Comparison of ENCODE assay signal across 8 cellular contexts in the genomic region with DNA sequence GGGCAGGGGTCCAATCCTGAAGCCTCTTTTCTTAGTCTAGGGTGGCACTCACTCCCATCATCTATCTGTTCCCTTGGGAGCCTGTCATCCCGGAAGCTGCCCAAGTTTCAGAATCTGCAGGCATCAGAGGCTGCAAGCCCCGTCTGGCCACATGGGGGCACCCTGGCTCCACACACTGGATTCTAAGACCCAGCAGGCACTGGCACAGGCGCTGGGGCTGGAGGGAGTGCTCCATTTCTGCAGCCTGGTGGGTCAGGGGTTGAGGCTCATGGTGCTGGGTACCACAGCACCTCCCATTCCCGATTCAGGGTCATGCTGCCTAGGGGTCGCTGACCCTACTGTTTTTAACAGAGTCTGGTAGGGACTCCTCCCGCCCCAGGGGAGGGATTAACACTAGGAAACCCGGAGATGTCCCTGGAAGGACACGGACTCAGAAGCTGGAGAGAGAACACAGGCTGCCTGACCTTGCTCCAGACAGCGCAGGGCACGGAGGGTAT.
DNase-seq lines count a peak whose midpoint lies in the region; ATAC-seq and TF ChIP-seq lines count a peak whose summit lies in the region.

No MANE protein-coding gene starts in this region.

- no peak overlapping the region for H3K4me3 ChIP-seq in H7 (ENCODE audit: insufficient read depth, low read depth, low read length)
- no peak overlapping the region for H3K4me3 ChIP-seq in endodermal cell (ENCODE audit: low read length)

- peak; percentile 98 for TF ChIP-seq CTCF in endodermal cell (conservative IDR thresholded peaks at IDR 0.05)

- H3K36me3 ChIP-seq in H7 (replicated peaks; ENCODE audit: control insufficient read depth, insufficient read depth, low read length) = no peaks in the 10 kb centered on the region; the same call in 1 of the 2 replicates
- no peaks in the 10 kb centered on the region for H3K36me3 ChIP-seq in endodermal cell (ENCODE audit: control insufficient read depth, insufficient read depth, low read length)

- H3K36me3 Mint-ChIP-seq in endodermal cell (ENCODE audit: low read depth) = no peaks in the 10 kb centered on the region
- no peaks in the 10 kb centered on the region for H3K36me3 Mint-ChIP-seq in memory B cell

- H3K4me1 ChIP-seq in endodermal cell (ENCODE audit: control insufficient read depth, insufficient read depth, low read length) = peaks cover 7% of the 10 kb centered on the region

- peak; percentile 37 for ATAC-seq in memory B cell (ENCODE audit: low read depth)
- ATAC-seq in GM18520 (IDR thresholded peaks at IDR 0.05; ENCODE audit: unreplicated experiment) = no peak

- no peak overlapping the region for H3K27ac Mint-ChIP-seq in endodermal cell
- no peak overlapping the region for H3K27ac Mint-ChIP-seq in memory B cell

- no peaks in the 10 kb centered on the region for H3K27me3 Mint-ChIP-seq in endodermal cell (ENCODE audit: insufficient read depth)
- no peaks in the 10 kb centered on the region for H3K27me3 Mint-ChIP-seq in memory B cell

- WGBS in endodermal cell (ENCODE audit: insufficient coverage in 1 of 2, insufficient read length in 1 of 2), 2 experiments = 47 to 63% methylated on average over 7 to 10 of the region's 10 CpGs

- no peak overlapping the region for H3K27ac ChIP-seq in endodermal cell (ENCODE audit: low read depth, low read length)

- H3K27me3 ChIP-seq in H7 (ENCODE audit: control insufficient read depth, insufficient read depth, low read length) (no peaks in the 10 kb centered on the region), endodermal cell (ENCODE audit: control insufficient read depth, insufficient read depth, low read length, poor library complexity, severe bottlenecking) (no peaks in the 10 kb centered on the region)

- DNase-seq in DMS114 treated with DMSO at 0.1 percent for 48 hours (lab: John Stamatoyannopoulos, UW; ENCODE audit: unreplicated experiment) (peak; percentile 32), H7 (peak; percentile 84), NCI-H226 (peak; percentile 6), endodermal cell (peak; percentile 96), memory B cell (ENCODE audit: low spot score in 2 of 2) (peak; percentile 72 to 86)
- peak; percentile 30 for DNase-seq in activated CD4-positive, alpha-beta T cell treated with anti-CD3 and anti-CD28 coated beads, Interleukin-2, amount 50 U/mL, for 1 hour
- peak; percentile 4 for DNase-seq in stimulated activated CD8-positive, alpha-beta memory T cell treated with anti-CD3 and anti-CD28 coated beads, Interleukin-15, amount 100 ng/mL, for 1 hour (ENCODE audit: low read depth)

- H3K9ac ChIP-seq in endodermal cell (ENCODE audit: extremely low read depth, low read length, poor library complexity, severe bottlenecking) = no peak overlapping the region

- no peaks in the 10 kb centered on the region for H3K9me3 ChIP-seq in endodermal cell (ENCODE audit: control insufficient read depth, low read length)

- no peaks in the 10 kb centered on the region for H3K9me3 Mint-ChIP-seq in endodermal cell
- H3K9me3 Mint-ChIP-seq in memory B cell = no peaks in the 10 kb centered on the region

- no peak overlapping the region for H3K4me3 Mint-ChIP-seq in endodermal cell
- peak overlapping the region; percentile 35 for H3K4me3 Mint-ChIP-seq in memory B cell

- H3K4me1 Mint-ChIP-seq in endodermal cell (peaks cover 6% of the 10 kb centered on the region), memory B cell (peaks cover 32% of the 10 kb centered on the region)

Comparison
In these comparisons a context has a peak if more than half of its experiments do, and no peak if none do; other contexts are left out.
1. DNase-seq: peak in every context shown above with its lines; median percentile 96 in endodermal cell; 84 in H7; 79 in memory B cell; 32 in DMS114 treated with DMSO at 0.1 percent for 48 hours; 30 in activated CD4-positive, alpha-beta T cell treated with anti-CD3 and anti-CD28 coated beads, Interleukin-2, amount 50 U/mL, for 1 hour; 6 in NCI-H226; 4 in stimulated activated CD8-positive, alpha-beta memory T cell treated with anti-CD3 and anti-CD28 coated beads, Interleukin-15, amount 100 ng/mL, for 1 hour.